ENCODE assay signal across 1 cellular context in genomic region chr2:191170773-191171172, GRCh38.
TF ChIP-seq lines count a peak whose summit lies in the region.

No MANE protein-coding gene starts in this region.

TF ChIP-seq in IMR-90, 13 proteins besides CTCF, POLR2A, EP300 and RAD21:
- TF ChIP-seq MXI1 (IDR thresholded peaks at IDR 0.05; ENCODE audit: borderline replicate concordance, low read depth, low read length) (no peak), FOS (IDR thresholded peaks at IDR 0.05; ENCODE audit: low read depth, low read length) (no peak), MAZ (IDR thresholded peaks at IDR 0.05; ENCODE audit: borderline replicate concordance, low read depth, low read length) (no peak), MAFK (IDR thresholded peaks at IDR 0.05; ENCODE audit: low read depth, low read length) (no peak), CHD1 (IDR thresholded peaks at IDR 0.05; ENCODE audit: low read depth, low read length) (no peak), ELK1 (IDR thresholded peaks at IDR 0.05; ENCODE audit: borderline replicate concordance, low read depth, low read length) (no peak), BHLHE40 (IDR thresholded peaks at IDR 0.05; ENCODE audit: low read depth, low read length) (no peak), NFE2L2 (IDR thresholded peaks at IDR 0.05; ENCODE audit: low read depth, low read length) (no peak), RFX5 (IDR thresholded peaks at IDR 0.05; ENCODE audit: low read depth, low read length) (no peak), RCOR1 (IDR thresholded peaks at IDR 0.05; ENCODE audit: insufficient replicate concordance, low read length) (no peak)
